ENCODE assay signal across 17 cellular contexts in genomic region chr14:92499216-92499615, GRCh38. TPM values are rescaled to one million over a fixed set of nuclear protein-coding genes. Genes with fewer than 3 reads are reported as not detected.
DNase-seq lines count a peak whose midpoint lies in the region; ATAC-seq, FAIRE-seq and TF ChIP-seq lines count a peak whose summit lies in the region.
"Had no signal": no experiment of that assay in that cellular context is flagged by ENCODE, and none has a peak within 500 bp of the region (broad histone marks: within the 10 kb centered on the region; RNA-seq: fewer than 3 reads in every experiment).

No MANE protein-coding gene starts in this region.

- H3K9me3 ChIP-seq in kidney (ENCODE audit: control insufficient read depth in 1 of 2, low read length in 2 of 2), result no peaks in the 10 kb centered on the region
- H3K9me3 ChIP-seq: BE2C had no signal

- intact Hi-C loops in left colon (cut with DNase I, micrococcal nuclease), result no loop called here
- intact Hi-C loops in kidney (cut with DNase I), result no loop called here

- no peak overlapping the region for H3K9ac ChIP-seq in kidney (ENCODE audit: low read length in 2 of 2)

- H3K4me1 ChIP-seq in kidney (ENCODE audit: control insufficient read depth in 1 of 2, insufficient read depth in 1 of 2, low read depth in 1 of 2, low read length in 2 of 2), result no peaks in the 10 kb centered on the region
- H3K4me1 ChIP-seq: BE2C had no signal

- peak; percentile 32 for ATAC-seq in left colon
- no peak for ATAC-seq in omental fat pad (ENCODE audit: low FRiP score)
- ATAC-seq in GM21576 (IDR thresholded peaks at IDR 0.05; ENCODE audit: unreplicated experiment), result no peak
- ATAC-seq in HG03045 (IDR thresholded peaks at IDR 0.05; ENCODE audit: unreplicated experiment), result no peak
- ATAC-seq: GM12878 had no signal

- no peak overlapping the region for H3K4me3 ChIP-seq in coronary artery
- no peak overlapping the region for H3K4me3 ChIP-seq in kidney (ENCODE audit: low read length in 2 of 2)
- H3K4me3 ChIP-seq: GM12878 had no signal

- no peaks in the 10 kb centered on the region for H3K36me3 ChIP-seq in kidney (ENCODE audit: control insufficient read depth in 1 of 2, insufficient read depth in 2 of 2, low read length in 2 of 2)
- H3K36me3 ChIP-seq: BE2C had no signal

- peak; percentile 25 for DNase-seq in LHCN-M2 (ENCODE audit: low read depth)
- DNase-seq in coronary artery (ENCODE audit: low spot score), result peak; percentile 29
- DNase-seq in left colon, result no peak
- DNase-seq in omental fat pad (ENCODE audit: low spot score), result peak; percentile 7
- no peak for DNase-seq in hippocampal formation (lab: John Stamatoyannopoulos, UW)
- DNase-seq in kidney, result no peak
- DNase-seq: BE2C; CD4-positive, alpha-beta memory T cell; DMS79; GOT3; H9 had no signal

- TF ChIP-seq CTCF in coronary artery (IDR thresholded peaks at IDR 0.05) (no peak), omental fat pad (IDR thresholded peaks at IDR 0.05) (no peak), kidney (IDR thresholded peaks at IDR 0.05; ENCODE audit: borderline replicate concordance, extremely low read depth, insufficient read depth) (no peak)

- FAIRE-seq in kidney (lab: Jason Lieb, UNC), result no peak
- FAIRE-seq: A204.1, GM12878, GM18507 had no signal

- H3K27ac ChIP-seq in coronary artery (no peak overlapping the region), kidney (ENCODE audit: low read depth in 2 of 2, low read length in 2 of 2) (no peak overlapping the region)
- H3K27ac ChIP-seq: C4-2B had no signal

RNA-seq across cellular contexts. Expression of gene RIN3, which starts 14.4 kb away (rescaled TPM):
- 1.5 and 2.1 TPM in 2 replicates for total RNA-seq in LHCN-M2 (2014; rRNA removed)
- 4.8 TPM for polyA plus RNA-seq in LHCN-M2 (2012)
- total RNA-seq in left colon, result 10 to 100 TPM; 22.9 to 26.3 TPM
- total RNA-seq in omental fat pad, result 10 to 100 TPM; 11.6 to 36.3 (median 20.2) TPM
- 30.4 TPM for total RNA-seq in kidney
- 7.1 TPM for polyA plus RNA-seq in kidney (ENCODE audit: insufficient read depth, low read depth, low replicate concordance)

Comparison
In these comparisons a context has a peak if more than half of its experiments do, and no peak if none do; other contexts are left out.
1. DNase-seq: peak in LHCN-M2 (single experiment), coronary artery (single experiment) and omental fat pad (single experiment); none in left colon (0 of 2), hippocampal formation (0 of 2) and kidney (single experiment).